Comparison of ENCODE assay signal across 10 cellular contexts in genomic region chr2:96245609-96246390, GRCh38. TPM values are rescaled to one million over a fixed set of nuclear protein-coding genes. Genes with fewer than 3 reads are reported as not detected.
A peak's percentile ranks its signal among the peaks of the same experiment; 100 is the strongest.
DNase-seq lines count a peak whose midpoint lies in the region; ATAC-seq and TF ChIP-seq lines count a peak whose summit lies in the region.
"Had no signal": no experiment of that assay in that cellular context is flagged by ENCODE, and none has a peak within 500 bp of the region (broad histone marks: within the 10 kb centered on the region; RNA-seq: fewer than 3 reads in every experiment).

No MANE protein-coding gene starts in this region.

- H3K9me3 Mint-ChIP-seq in osteocyte (ENCODE audit: unreplicated experiment), result no peaks in the 10 kb centered on the region

- DNase-seq in HCEC 1CT, result peak; percentile 37
- DNase-seq in RKO (ENCODE audit: low spot score), result peak; percentile 34
- DNase-seq in dermis blood vessel endothelial cell, result peak; percentile 91
- DNase-seq in osteocyte (ENCODE audit: extremely low spot score, unreplicated experiment), result no peak
- DNase-seq in NCI-H2107 (lab: John Stamatoyannopoulos, UW), result no peak
- DNase-seq: activated gamma-delta T cell treated with Interleukin-2 at 50 U/mL for 16 hours, foreskin melanocyte had no signal

- no peak overlapping the region for H3K4me3 Mint-ChIP-seq in osteocyte (ENCODE audit: unreplicated experiment)

- peaks cover 27% of the 10 kb centered on the region for H3K4me1 Mint-ChIP-seq in osteocyte (ENCODE audit: unreplicated experiment)

- TF ChIP-seq CTCF in osteocyte (IDR thresholded peaks at IDR 0.05), result no peak

- H3K27ac Mint-ChIP-seq in osteocyte (ENCODE audit: unreplicated experiment), result peak overlapping the region; percentile 25

- no peak for ATAC-seq in GM19324 (IDR thresholded peaks at IDR 0.05; ENCODE audit: low FRiP score, unreplicated experiment)
- ATAC-seq in HG03196 (IDR thresholded peaks at IDR 0.05; ENCODE audit: unreplicated experiment), result no peak
- ATAC-seq: HCT116 had no signal

- H3K36me3 Mint-ChIP-seq in osteocyte (ENCODE audit: unreplicated experiment), result no peaks in the 10 kb centered on the region

- H3K27me3 Mint-ChIP-seq in osteocyte (ENCODE audit: unreplicated experiment), result no peaks in the 10 kb centered on the region

RNA-seq across cellular contexts. Expression of gene TMEM127, which starts 20.0 kb away (rescaled TPM):
- 24.7 and 32.0 TPM in 2 replicates for total RNA-seq in dermis blood vessel endothelial cell
- 56.3 and 61.8 TPM in 2 replicates for total RNA-seq in osteocyte

RNA-seq across cellular contexts. Expression of gene CIAO1, which starts 20.2 kb away (rescaled TPM):
- total RNA-seq in dermis blood vessel endothelial cell (72.6 and 120 TPM in 2 replicates), osteocyte (54.6 and 56.3 TPM in 2 replicates)

RNA-seq across cellular contexts. Expression of gene STARD7, which starts 37.2 kb away (rescaled TPM):
- total RNA-seq in dermis blood vessel endothelial cell (284 and 301 TPM in 2 replicates), osteocyte (80.2 and 94.1 TPM in 2 replicates)

RNA-seq across cellular contexts. Expression of gene SNRNP200, which starts 59.5 kb away (rescaled TPM):
- total RNA-seq in dermis blood vessel endothelial cell, result 56.8 and 113 TPM in 2 replicates
- 114 and 122 TPM in 2 replicates for total RNA-seq in osteocyte

Comparison
In these comparisons a context has a peak if more than half of its experiments do, and no peak if none do; other contexts are left out.
1. DNase-seq: peak in HCEC 1CT (single experiment), RKO (single experiment) and dermis blood vessel endothelial cell (single experiment); none in osteocyte (single experiment) and NCI-H2107 (single experiment).